ENCODE assay signal across 17 cellular contexts in genomic region chr18:39862341-39862740, GRCh38.
"Had no signal": no experiment of that assay in that cellular context is flagged by ENCODE, and none has a peak within 500 bp of the region (broad histone marks: within the 10 kb centered on the region; RNA-seq: fewer than 3 reads in every experiment).

No MANE protein-coding gene starts in this region.

- H3K36me3 Mint-ChIP-seq: activated naive CD8-positive, alpha-beta T cell treated with anti-CD3 and anti-CD28 coated beads for 36 hours; memory B cell had no signal

- H3K27ac Mint-ChIP-seq: activated CD4-positive, alpha-beta T cell treated with anti-CD3 and anti-CD28 coated beads, Interleukin-2, amount 10 ng/mL, durations not matched to agents 7 days and 5 days; activated naive CD8-positive, alpha-beta T cell treated with anti-CD3 and anti-CD28 coated beads for 36 hours; activated T-helper 1 cell treated with anti-CD3 and anti-CD28 coated beads, Interleukin-12 subunit alpha, Interleukin-12 subunit beta, Interleukin-2, Interleukin-4 antibody, amounts not matched to agents 30 ng/mL and 10 ng/mL and 1 ng/mL, durations not matched to agents 14 hours and 24 hours and 36 hours; memory B cell; nephron; stimulated activated naive CD8-positive, alpha-beta T cell treated with anti-CD3 and anti-CD28 coated beads, Interleukin-15, Interleukin-2, amounts not matched to agents 100 ng/mL and 50 ng/mL, for 24 hours; T-helper 2 cell treated with Interferon-gamma antibody and Interleukin-4, amounts not matched to agents 5 μg/mL and 100 μg/mL, for 36 hours; type B pancreatic cell had no signal

- H3K27me3 Mint-ChIP-seq: activated CD4-positive, alpha-beta T cell treated with anti-CD3 and anti-CD28 coated beads, Interleukin-2, amount 10 ng/mL, durations not matched to agents 7 days and 5 days; activated naive CD8-positive, alpha-beta T cell treated with anti-CD3 and anti-CD28 coated beads for 36 hours; memory B cell; stimulated activated naive CD8-positive, alpha-beta T cell treated with anti-CD3 and anti-CD28 coated beads, Interleukin-15, Interleukin-2, amounts not matched to agents 100 ng/mL and 50 ng/mL, for 24 hours; type B pancreatic cell had no signal

- H3K27me3 ChIP-seq: brain microvascular endothelial cell, esophagus squamous epithelium, suprapubic skin had no signal

- DNase-seq: activated CD4-positive, alpha-beta T cell treated with anti-CD3 and anti-CD28 coated beads, Interleukin-2, amount 10 ng/mL, durations not matched to agents 7 days and 5 days; activated naive CD8-positive, alpha-beta T cell treated with anti-CD3 and anti-CD28 coated beads for 36 hours; brain microvascular endothelial cell; esophagus squamous epithelium; islet precursor cell; nucleus accumbens; posterior cingulate gyrus; retina; small intestine had no signal

- H3K9me3 ChIP-seq: esophagus squamous epithelium, suprapubic skin had no signal

- H3K4me1 Mint-ChIP-seq: activated CD4-positive, alpha-beta T cell treated with anti-CD3 and anti-CD28 coated beads, Interleukin-2, amount 10 ng/mL, durations not matched to agents 7 days and 5 days; activated naive CD8-positive, alpha-beta T cell treated with anti-CD3 and anti-CD28 coated beads for 36 hours; memory B cell had no signal

- H3K4me3 Mint-ChIP-seq: activated CD4-positive, alpha-beta T cell treated with anti-CD3 and anti-CD28 coated beads, Interleukin-2, amount 10 ng/mL, durations not matched to agents 7 days and 5 days; activated naive CD8-positive, alpha-beta T cell treated with anti-CD3 and anti-CD28 coated beads for 36 hours; activated T-helper 1 cell treated with anti-CD3 and anti-CD28 coated beads, Interleukin-12 subunit alpha, Interleukin-12 subunit beta, Interleukin-2, Interleukin-4 antibody, amounts not matched to agents 30 ng/mL and 10 ng/mL and 1 ng/mL, durations not matched to agents 14 hours and 24 hours and 36 hours; memory B cell; nephron; stimulated activated naive CD8-positive, alpha-beta T cell treated with anti-CD3 and anti-CD28 coated beads, Interleukin-15, Interleukin-2, amounts not matched to agents 100 ng/mL and 50 ng/mL, for 24 hours; T-helper 2 cell treated with Interferon-gamma antibody and Interleukin-4, amounts not matched to agents 5 μg/mL and 100 μg/mL, for 36 hours; type B pancreatic cell had no signal

- H3K4me1 ChIP-seq: suprapubic skin had no signal

- H3K36me3 ChIP-seq: brain microvascular endothelial cell, esophagus squamous epithelium, suprapubic skin had no signal

- H3K4me3 ChIP-seq: esophagus squamous epithelium, suprapubic skin had no signal

- ATAC-seq: left lobe of liver had no signal

- H3K27ac ChIP-seq: brain microvascular endothelial cell, esophagus squamous epithelium, suprapubic skin had no signal

- H3K9me3 Mint-ChIP-seq: activated T-helper 1 cell treated with anti-CD3 and anti-CD28 coated beads, Interleukin-12 subunit alpha, Interleukin-12 subunit beta, Interleukin-2, Interleukin-4 antibody, amounts not matched to agents 30 ng/mL and 10 ng/mL and 1 ng/mL, durations not matched to agents 14 hours and 24 hours and 36 hours; T-helper 2 cell treated with Interferon-gamma antibody and Interleukin-4, amounts not matched to agents 5 μg/mL and 100 μg/mL, for 36 hours had no signal
